Comparison of ENCODE assay signal across 20 cellular contexts in genomic region chr7:96308950-96309263, GRCh38. TPM values are rescaled to one million over a fixed set of nuclear protein-coding genes. Genes with fewer than 3 reads are reported as not detected.
DNase-seq lines count a peak whose midpoint lies in the region; ATAC-seq and TF ChIP-seq lines count a peak whose summit lies in the region.
"Had no signal": no experiment of that assay in that cellular context is flagged by ENCODE, and none has a peak within 500 bp of the region (broad histone marks: within the 10 kb centered on the region; RNA-seq: fewer than 3 reads in every experiment).

No MANE protein-coding gene starts in this region.

- H3K9ac ChIP-seq in iPS-20b (ENCODE audit: low read depth, low read length), result no peak overlapping the region

- peaks cover 42% of the 10 kb centered on the region for H3K4me1 Mint-ChIP-seq in memory B cell
- peaks cover 23 to 63% (median 44%) of the 10 kb centered on the region in 4 donors for H3K4me1 Mint-ChIP-seq in naive thymus-derived CD8-positive, alpha-beta T cell

- H3K36me3 ChIP-seq in left ventricle myocardium inferior, result no peaks in the 10 kb centered on the region
- peaks cover 6% of the 10 kb centered on the region; the same call in 1 of the 2 replicates for H3K36me3 ChIP-seq in iPS-20b (ENCODE audit: insufficient read depth, low read depth, low read length)
- H3K36me3 ChIP-seq: Peyer's patch, SJSA1 had no signal

- in situ Hi-C loops in GM13976 (cut with MboI; ENCODE audit: low sequenced_read_pairs, unreplicated experiment), result no loop called here

- peak overlapping the region; percentile 22 for H3K27ac Mint-ChIP-seq in memory B cell
- peak overlapping the region in 1 of 10 donors; percentile 7 for H3K27ac Mint-ChIP-seq in naive thymus-derived CD8-positive, alpha-beta T cell

- H3K9me3 Mint-ChIP-seq in memory B cell, result no peaks in the 10 kb centered on the region
- H3K9me3 Mint-ChIP-seq in naive thymus-derived CD8-positive, alpha-beta T cell, result no peaks in the 10 kb centered on the region
- H3K9me3 Mint-ChIP-seq: CD14-positive monocyte had no signal

- no peaks in the 10 kb centered on the region for H3K9me3 ChIP-seq in left ventricle myocardium inferior (replicated peaks)
- no peaks in the 10 kb centered on the region for H3K9me3 ChIP-seq in iPS-20b (ENCODE audit: insufficient read depth, low read depth, low read length)
- H3K9me3 ChIP-seq: Peyer's patch, SJSA1 had no signal

- POLR2A ChIA-PET in naive thymus-derived CD8-positive, alpha-beta T cell (lab: Charles Lee), result no interaction called here

- ATAC-seq in Right ventricle myocardium inferior, result no peak
- ATAC-seq in memory B cell (ENCODE audit: low read depth), result no peak
- ATAC-seq in GM21423 (IDR thresholded peaks at IDR 0.05; ENCODE audit: unreplicated experiment), result no peak
- no peak for ATAC-seq in naive thymus-derived CD8-positive, alpha-beta T cell
- ATAC-seq: HCT116 had no signal

- DNase-seq in left ventricle myocardium inferior, result no peak
- DNase-seq in Right ventricle myocardium inferior (ENCODE audit: missing footprints), result no peak
- no peak for DNase-seq in memory B cell (ENCODE audit: low spot score in 2 of 2)
- DNase-seq in GM03348 (ENCODE audit: low spot score), result no peak
- DNase-seq in naive thymus-derived CD8-positive, alpha-beta T cell, result no peak
- no peak for DNase-seq in GM13976 (ENCODE audit: low spot score)
- DNase-seq: EL, GF-D8, GOT3, IMR-90, NCI-H1694 treated with DMSO at 0.1 percent for 48 hours, NCI-H2081 treated with DMSO at 0.1 percent for 48 hours, NCI-H2171 treated with DMSO at 0.1 percent for 48 hours, NCI-H524 treated with DMSO at 0.1 percent for 48 hours, Peyer's patch had no signal

- H3K27ac ChIP-seq in left ventricle myocardium inferior (replicated peaks) (peak overlapping the region; percentile 75), iPS-20b (ENCODE audit: low read length) (no peak overlapping the region)
- H3K27ac ChIP-seq: Peyer's patch, SJSA1 had no signal

- no peaks in the 10 kb centered on the region for H3K27me3 ChIP-seq in left ventricle myocardium inferior (ENCODE audit: low read depth)
- H3K27me3 ChIP-seq in iPS-20b (ENCODE audit: insufficient read depth, low read length), result no peaks in the 10 kb centered on the region
- H3K27me3 ChIP-seq: Peyer's patch, SJSA1 had no signal

- peaks cover 16% of the 10 kb centered on the region for H3K36me3 Mint-ChIP-seq in memory B cell
- H3K36me3 Mint-ChIP-seq in naive thymus-derived CD8-positive, alpha-beta T cell, result peaks cover 0 to 3% (median 3%) of the 10 kb centered on the region in 3 donors

- no peaks in the 10 kb centered on the region for H3K27me3 Mint-ChIP-seq in memory B cell
- H3K27me3 Mint-ChIP-seq in naive thymus-derived CD8-positive, alpha-beta T cell, result no peaks in the 10 kb centered on the region

- no peak overlapping the region for H3K4me3 Mint-ChIP-seq in memory B cell
- H3K4me3 Mint-ChIP-seq in naive thymus-derived CD8-positive, alpha-beta T cell, result no peak overlapping the region
- H3K4me3 Mint-ChIP-seq: CD14-positive monocyte had no signal

- peaks cover 82% of the 10 kb centered on the region for H3K4me1 ChIP-seq in left ventricle myocardium inferior
- H3K4me1 ChIP-seq in iPS-20b (ENCODE audit: insufficient read depth, low read length), result peaks cover 27% of the 10 kb centered on the region; the same call in 1 of the 2 replicates

- H3K4me3 ChIP-seq in left ventricle myocardium inferior (no peak overlapping the region), iPS-20b (ENCODE audit: low read length) (0 out of 2 replicates have a peak overlapping the region, but pooled peaks have one; percentile 2)
- H3K4me3 ChIP-seq: Peyer's patch, SJSA1 had no signal

- intact Hi-C loops in left ventricle myocardium inferior (cut with micrococcal nuclease), result loop anchor here (10.0 kb wide), 1 partner anchor 396 kb away; the partner anchor contains the start of gene SEM1
- intact Hi-C loops in Right ventricle myocardium inferior (cut with DNase I), result no loop called here

- TF ChIP-seq CTCF in left ventricle myocardium inferior (IDR thresholded peaks at IDR 0.05; ENCODE audit: borderline replicate concordance), result no peak
- TF ChIP-seq CTCF in GM13976 (IDR thresholded peaks at IDR 0.05; ENCODE audit: borderline replicate concordance, control extremely low read depth, extremely low read depth, insufficient read depth, missing control alignments), result no peak

RNA-seq across cellular contexts. Expression of gene SLC25A13, which starts 13.0 kb away (rescaled TPM):
- 9.1 TPM for total RNA-seq in left ventricle myocardium inferior
- 10.7 TPM for total RNA-seq in Right ventricle myocardium inferior
- 10 to 100 TPM in 1 of 2 experiments, 1 to 10 TPM in 1; 8.2 to 12.1 TPM for total RNA-seq in naive thymus-derived CD8-positive, alpha-beta T cell
- 1 to 10 TPM; 3.1 to 5.8 (median 3.6) TPM for polyA plus RNA-seq in naive thymus-derived CD8-positive, alpha-beta T cell
